Comparison of ENCODE assay signal across 21 cellular contexts in the genomic region with DNA sequence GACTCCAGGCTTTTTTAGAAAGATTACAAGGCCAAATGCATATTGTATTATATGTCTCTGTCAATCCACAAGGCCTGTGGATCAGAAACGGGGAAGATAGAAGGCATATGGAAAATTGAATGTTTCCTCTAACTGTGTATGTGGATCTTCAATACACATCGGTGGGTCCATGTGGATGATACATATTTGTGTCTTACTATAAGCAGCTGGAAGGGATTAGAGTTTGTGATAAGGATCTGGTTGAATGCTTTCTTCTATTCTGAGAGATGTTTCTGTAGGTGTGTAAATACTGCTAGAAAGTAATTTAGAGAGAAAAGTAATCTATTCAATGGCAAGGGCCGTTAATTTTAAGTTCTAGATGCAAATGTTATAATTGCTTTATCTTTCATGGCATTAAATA.
A peak's percentile ranks its signal among the peaks of the same experiment; 100 is the strongest.
DNase-seq lines count a peak whose midpoint lies in the region; ATAC-seq and TF ChIP-seq lines count a peak whose summit lies in the region.
"Had no signal": no experiment of that assay in that cellular context is flagged by ENCODE, and none has a peak within 500 bp of the region (broad histone marks: within the 10 kb centered on the region; RNA-seq: fewer than 3 reads in every experiment).

No MANE protein-coding gene starts in this region.

- H3K36me3 Mint-ChIP-seq in naive thymus-derived CD4-positive, alpha-beta T cell: no peaks in the 10 kb centered on the region
- H3K36me3 Mint-ChIP-seq: CD4-positive, CD25-positive, alpha-beta regulatory T cell had no signal

- H3K4me3 ChIP-seq in DND-41 (ENCODE audit: low read depth in 1 of 2, low read length in 2 of 2): no peak overlapping the region
- H3K4me3 ChIP-seq in naive thymus-derived CD4-positive, alpha-beta T cell (ENCODE audit: low read length): no peak overlapping the region
- H3K4me3 ChIP-seq: K562, SJSA1 had no signal

- H3K27ac Mint-ChIP-seq in naive thymus-derived CD4-positive, alpha-beta T cell: no peak overlapping the region
- H3K27ac Mint-ChIP-seq: CD4-positive, CD25-positive, alpha-beta regulatory T cell; H9 had no signal

- peaks cover 2 to 22% (median 11%) of the 10 kb centered on the region in 5 donors for H3K27me3 Mint-ChIP-seq in naive thymus-derived CD4-positive, alpha-beta T cell

- H3K9ac ChIP-seq in DND-41 (ENCODE audit: low read depth, low read length): no peak overlapping the region

- intact Hi-C loops in naive thymus-derived CD4-positive, alpha-beta T cell (cut with micrococcal nuclease): no loop called here

- POLR2A ChIA-PET in naive thymus-derived CD4-positive, alpha-beta T cell (lab: Charles Lee): no interaction called here

- ATAC-seq in DND-41 (ENCODE audit: insufficient read depth, low read depth) (0 out of 3 replicates have a peak, but pooled peaks have one; percentile 44), foreskin keratinocyte (no peak)
- no peak for ATAC-seq in naive thymus-derived CD4-positive, alpha-beta T cell
- ATAC-seq: K562 had no signal

- H3K79me2 ChIP-seq in DND-41 (ENCODE audit: insufficient read depth, low read length): no peaks in the 10 kb centered on the region

- H4K20me1 ChIP-seq in DND-41 (ENCODE audit: insufficient read depth, low read length): no peaks in the 10 kb centered on the region

- no peaks in the 10 kb centered on the region for H3K4me1 Mint-ChIP-seq in naive thymus-derived CD4-positive, alpha-beta T cell

- no peaks in the 10 kb centered on the region for H3K9me3 ChIP-seq in DND-41 (ENCODE audit: insufficient read depth, low read length, severe bottlenecking)
- no peaks in the 10 kb centered on the region for H3K9me3 ChIP-seq in naive thymus-derived CD4-positive, alpha-beta T cell (ENCODE audit: control insufficient read depth in 2 of 3, low read length in 3 of 3)
- H3K9me3 ChIP-seq: Caco-2, SJSA1 had no signal

- H3K27ac ChIP-seq in DND-41 (ENCODE audit: low read length): no peak overlapping the region
- peak overlapping the region; percentile 98 for H3K27ac ChIP-seq in foreskin keratinocyte
- H3K27ac ChIP-seq in naive thymus-derived CD4-positive, alpha-beta T cell (ENCODE audit: low read depth, low read length): no peak overlapping the region
- H3K27ac ChIP-seq: SJSA1 had no signal

- DNase-seq in DND-41 (no peak), HT-29 (ENCODE audit: low spot score) (peak; percentile 6), amniotic epithelial cell (ENCODE audit: low read depth) (peak; percentile 36), foreskin keratinocyte (peak in 1 of 2 donors; percentile 45), UCSD-AML1 (lab: John Stamatoyannopoulos, UW; ENCODE audit: unreplicated experiment) (no peak), NCI-H2171 treated with DMSO at 0.1 percent for 48 hours (lab: John Stamatoyannopoulos, UW) (no peak), DMS 273 (lab: John Stamatoyannopoulos, UW; ENCODE audit: unreplicated experiment) (no peak)
- no peak for DNase-seq in naive thymus-derived CD4-positive, alpha-beta T cell
- DNase-seq: Caco-2; CD4-positive, CD25-positive, alpha-beta regulatory T cell; DMS153; H9; NCI-H1092 treated with DMSO at 0.1 percent for 48 hours; NCI-H1436 treated with DMSO at 0.1 percent for 48 hours; NCI-H1930; NCI-H226; NCI-H510A treated with DMSO at 0.1 percent for 48 hours; NCI-H774; NK-92 treated with Interleukin-12 subunit alpha and Interleukin-12 subunit beta, amount 100 ng/mL, for 24 hours had no signal

- no peak overlapping the region for H3K4me2 ChIP-seq in DND-41 (ENCODE audit: insufficient read depth, low read length)

- H3K4me1 ChIP-seq in DND-41 (ENCODE audit: insufficient read depth, low read length) (peaks cover 10% of the 10 kb centered on the region), foreskin keratinocyte (peaks cover 65% of the 10 kb centered on the region)
- H3K4me1 ChIP-seq in naive thymus-derived CD4-positive, alpha-beta T cell (ENCODE audit: control insufficient read depth in 2 of 2, insufficient read depth in 2 of 2, low read length in 2 of 2): no peaks in the 10 kb centered on the region
- H3K4me1 ChIP-seq: Caco-2 had no signal

- no peaks in the 10 kb centered on the region for H3K36me3 ChIP-seq in DND-41 (ENCODE audit: insufficient read depth, low read length)
- no peaks in the 10 kb centered on the region for H3K36me3 ChIP-seq in naive thymus-derived CD4-positive, alpha-beta T cell (ENCODE audit: control insufficient read depth in 2 of 3, insufficient read depth in 3 of 3, low read length in 3 of 3)
- H3K36me3 ChIP-seq: SJSA1 had no signal

- H3K4me3 Mint-ChIP-seq in naive thymus-derived CD4-positive, alpha-beta T cell: no peak overlapping the region
- H3K4me3 Mint-ChIP-seq: CD4-positive, CD25-positive, alpha-beta regulatory T cell; H9 had no signal

- H2AFZ ChIP-seq in DND-41 (ENCODE audit: low read depth, low read length): no peak overlapping the region

- H3K27me3 ChIP-seq in DND-41 (ENCODE audit: insufficient read depth, low read length, poor library complexity): no peaks in the 10 kb centered on the region
- H3K27me3 ChIP-seq in foreskin keratinocyte: no peaks in the 10 kb centered on the region
- no peaks in the 10 kb centered on the region for H3K27me3 ChIP-seq in naive thymus-derived CD4-positive, alpha-beta T cell (ENCODE audit: control insufficient read depth in 2 of 2, insufficient read depth in 2 of 2, low read length in 2 of 2)
- H3K27me3 ChIP-seq: SJSA1 had no signal

- peaks cover 0 to 4% (median 0%) of the 10 kb centered on the region in 11 donors for H3K9me3 Mint-ChIP-seq in naive thymus-derived CD4-positive, alpha-beta T cell
- H3K9me3 Mint-ChIP-seq: H9 had no signal

- CTCF ChIA-PET in naive thymus-derived CD4-positive, alpha-beta T cell (lab: Charles Lee): no interaction called here

- TF ChIP-seq CTCF in DND-41 (IDR thresholded peaks at IDR 0.05; ENCODE audit: borderline replicate concordance, extremely low read depth, low read length, poor library complexity, severe bottlenecking) (no peak), foreskin keratinocyte (conservative IDR thresholded peaks at IDR 0.05) (no peak)

Comparison
In these comparisons a context has a peak if more than half of its experiments do, and no peak if none do; other contexts are left out.
1. DNase-seq: peak in HT-29 (single experiment) and amniotic epithelial cell (single experiment); none in DND-41 (single experiment), naive thymus-derived CD4-positive, alpha-beta T cell (0 of 9), UCSD-AML1 (single experiment), NCI-H2171 treated with DMSO at 0.1 percent for 48 hours (single experiment) and DMS 273 (single experiment).